ENCODE assay signal across 28 cellular contexts in the genomic region with DNA sequence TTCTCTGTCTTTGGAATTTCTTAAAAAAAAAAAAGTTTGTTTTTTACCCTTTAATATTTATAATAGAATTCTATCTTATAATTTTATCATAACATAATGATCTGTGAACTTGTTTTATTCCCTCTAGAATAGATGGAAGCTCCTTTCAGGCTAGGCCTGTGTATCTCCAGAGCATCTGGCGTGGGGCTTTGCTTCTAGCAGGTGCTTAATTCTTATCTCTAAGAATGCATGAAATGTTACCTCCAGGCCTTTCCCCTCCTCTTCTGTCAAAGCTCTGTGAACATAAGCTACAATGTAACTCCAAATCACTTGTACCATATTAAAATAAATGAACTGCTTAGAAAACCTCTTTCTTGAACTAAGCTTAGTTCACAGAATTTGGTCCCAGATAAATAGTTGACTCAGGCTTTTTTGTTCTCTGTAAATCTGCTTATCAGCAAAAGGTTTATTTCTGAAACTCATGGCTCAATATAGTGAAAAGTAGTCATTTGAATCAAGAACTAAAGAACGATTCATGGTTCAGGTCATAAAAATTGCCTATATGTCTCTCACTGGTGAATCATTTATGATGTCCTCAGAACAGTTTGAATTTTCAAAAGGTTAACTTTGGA.
"Had no signal": no experiment of that assay in that cellular context is flagged by ENCODE, and none has a peak within 500 bp of the region (broad histone marks: within the 10 kb centered on the region; RNA-seq: fewer than 3 reads in every experiment).

No MANE protein-coding gene starts in this region.

- ATAC-seq: heart right ventricle; left cardiac atrium; left lung; natural killer cell; sciatic nerve; stimulated activated naive CD8-positive, alpha-beta T cell treated with anti-CD3 and anti-CD28 coated beads, Interleukin-15, amount 100 ng/mL, for 72 hours; upper lobe of right lung had no signal

- H3K27ac Mint-ChIP-seq: dendritic cell treated with granulocyte-macrophage colony-stimulating factor and Interleukin-4, amounts not matched to agents 40 ng/mL and 50 ng/mL, for 4 days; natural killer cell; stimulated activated naive CD8-positive, alpha-beta T cell treated with anti-CD3 and anti-CD28 coated beads, Interleukin-15, amount 100 ng/mL, for 72 hours had no signal

- H3K4me1 ChIP-seq: colonic mucosa, esophagus squamous epithelium, heart right ventricle, left lung, suprapubic skin, transverse colon, upper lobe of right lung, uterus had no signal

- H3K4me3 Mint-ChIP-seq: dendritic cell treated with granulocyte-macrophage colony-stimulating factor and Interleukin-4, amounts not matched to agents 40 ng/mL and 50 ng/mL, for 4 days; natural killer cell; stimulated activated naive CD8-positive, alpha-beta T cell treated with anti-CD3 and anti-CD28 coated beads, Interleukin-15, amount 100 ng/mL, for 72 hours had no signal

- H3K9me3 Mint-ChIP-seq: dendritic cell treated with granulocyte-macrophage colony-stimulating factor and Interleukin-4, amounts not matched to agents 40 ng/mL and 50 ng/mL, for 4 days; stimulated activated naive CD8-positive, alpha-beta T cell treated with anti-CD3 and anti-CD28 coated beads, Interleukin-15, amount 100 ng/mL, for 72 hours had no signal

- H3K27ac ChIP-seq: colonic mucosa, esophagus squamous epithelium, heart right ventricle, left lung, ovary, suprapubic skin, transverse colon, upper lobe of right lung, uterus had no signal

- H3K27me3 Mint-ChIP-seq: dendritic cell treated with granulocyte-macrophage colony-stimulating factor and Interleukin-4, amounts not matched to agents 40 ng/mL and 50 ng/mL, for 4 days; stimulated activated naive CD8-positive, alpha-beta T cell treated with anti-CD3 and anti-CD28 coated beads, Interleukin-15, amount 100 ng/mL, for 72 hours had no signal

- DNase-seq: colonic mucosa; effector CD8-positive, alpha-beta T cell; esophagus squamous epithelium; foreskin melanocyte; glutamatergic neuron; heart right ventricle; hippocampal formation; left cardiac atrium; left lung; natural killer cell; occipital lobe; ovary; retina; stimulated activated CD4-positive, alpha-beta T cell treated with anti-CD3 and anti-CD28 coated beads, Interleukin-12 subunit alpha, Interleukin-12 subunit beta, amount 100 ng/mL, for 4 hours; stimulated activated CD4-positive, alpha-beta T cell treated with anti-CD3 and anti-CD28 coated beads, Interleukin-1b, Interleukin-23, amount 100 ng/mL, for 48 hours; stimulated activated CD4-positive, alpha-beta T cell treated with anti-CD3 and anti-CD28 coated beads, Interleukin-4, amount 100 ng/mL, for 1 hour; stimulated activated CD8-positive, alpha-beta memory T cell treated with anti-CD3 and anti-CD28 coated beads, Interleukin-4, amount 100 ng/mL, for 48 hours; stimulated activated naive CD4-positive, alpha-beta T cell; stimulated activated naive CD8-positive, alpha-beta T cell treated with anti-CD3 and anti-CD28 coated beads, Interleukin-15, amount 100 ng/mL, for 72 hours; transverse colon; upper lobe of right lung; uterus had no signal

- H3K4me2 ChIP-seq: smooth muscle cell had no signal

- H3K27me3 ChIP-seq: colonic mucosa, esophagus squamous epithelium, heart right ventricle, left lung, ovary, suprapubic skin, transverse colon, upper lobe of right lung, uterus had no signal

- H3K4me3 ChIP-seq: colonic mucosa, esophagus squamous epithelium, heart right ventricle, left lung, ovary, smooth muscle cell, suprapubic skin, transverse colon, upper lobe of right lung, uterus had no signal

- H3K36me3 ChIP-seq: colonic mucosa, esophagus squamous epithelium, heart right ventricle, left lung, ovary, suprapubic skin, transverse colon, upper lobe of right lung, uterus had no signal

- FAIRE-seq: endothelial cell of umbilical vein, islet of Langerhans had no signal

- H3K9me3 ChIP-seq: colonic mucosa, esophagus squamous epithelium, heart right ventricle, left lung, ovary, suprapubic skin, transverse colon, upper lobe of right lung, uterus had no signal

- H3K4me1 Mint-ChIP-seq: stimulated activated naive CD8-positive, alpha-beta T cell treated with anti-CD3 and anti-CD28 coated beads, Interleukin-15, amount 100 ng/mL, for 72 hours had no signal
